In genomic region chr6:111429571-111429970, GRCh38 we compare ENCODE assay signal across 17 cellular contexts.
"Had no signal": no experiment of that assay in that cellular context is flagged by ENCODE, and none has a peak within 500 bp of the region (broad histone marks: within the 10 kb centered on the region; RNA-seq: fewer than 3 reads in every experiment).

No MANE protein-coding gene starts in this region.

- H3K4me3 Mint-ChIP-seq: dendritic cell treated with granulocyte-macrophage colony-stimulating factor and Interleukin-4, amounts not matched to agents 40 ng/mL and 50 ng/mL, for 4 days; effector memory CD8-positive, alpha-beta T cell; natural killer cell had no signal

- H3K27ac ChIP-seq: epithelial cell of prostate, esophagus muscularis mucosa, gastroesophageal sphincter, psoas muscle, upper lobe of left lung, vagina had no signal

- H3K27ac Mint-ChIP-seq: dendritic cell treated with granulocyte-macrophage colony-stimulating factor and Interleukin-4, amounts not matched to agents 40 ng/mL and 50 ng/mL, for 4 days; effector memory CD8-positive, alpha-beta T cell; natural killer cell had no signal

- ATAC-seq: effector memory CD8-positive, alpha-beta T cell; gastroesophageal sphincter; left lobe of liver; mucosa of descending colon; natural killer cell; psoas muscle had no signal

- H3K9me3 ChIP-seq: psoas muscle, vagina had no signal

- H3K27me3 Mint-ChIP-seq: dendritic cell treated with granulocyte-macrophage colony-stimulating factor and Interleukin-4, amounts not matched to agents 40 ng/mL and 50 ng/mL, for 4 days; effector memory CD8-positive, alpha-beta T cell had no signal

- H3K4me3 ChIP-seq: esophagus muscularis mucosa, gastroesophageal sphincter, mucosa of descending colon, psoas muscle, upper lobe of left lung, vagina had no signal

- H3K27me3 ChIP-seq: esophagus muscularis mucosa, gastroesophageal sphincter, upper lobe of left lung, vagina had no signal

- DNase-seq: effector memory CD8-positive, alpha-beta T cell; glutamatergic neuron; islet precursor cell; mammary epithelial cell; mucosa of descending colon; natural killer cell; psoas muscle; small intestine; stimulated activated CD4-positive, alpha-beta T cell treated with anti-CD3 and anti-CD28 coated beads, Interleukin-12 subunit alpha, Interleukin-12 subunit beta, amount 100 ng/mL, for 4 hours; stimulated activated naive CD4-positive, alpha-beta T cell had no signal
